ENCODE assay signal across 9 cellular contexts in the genomic region with DNA sequence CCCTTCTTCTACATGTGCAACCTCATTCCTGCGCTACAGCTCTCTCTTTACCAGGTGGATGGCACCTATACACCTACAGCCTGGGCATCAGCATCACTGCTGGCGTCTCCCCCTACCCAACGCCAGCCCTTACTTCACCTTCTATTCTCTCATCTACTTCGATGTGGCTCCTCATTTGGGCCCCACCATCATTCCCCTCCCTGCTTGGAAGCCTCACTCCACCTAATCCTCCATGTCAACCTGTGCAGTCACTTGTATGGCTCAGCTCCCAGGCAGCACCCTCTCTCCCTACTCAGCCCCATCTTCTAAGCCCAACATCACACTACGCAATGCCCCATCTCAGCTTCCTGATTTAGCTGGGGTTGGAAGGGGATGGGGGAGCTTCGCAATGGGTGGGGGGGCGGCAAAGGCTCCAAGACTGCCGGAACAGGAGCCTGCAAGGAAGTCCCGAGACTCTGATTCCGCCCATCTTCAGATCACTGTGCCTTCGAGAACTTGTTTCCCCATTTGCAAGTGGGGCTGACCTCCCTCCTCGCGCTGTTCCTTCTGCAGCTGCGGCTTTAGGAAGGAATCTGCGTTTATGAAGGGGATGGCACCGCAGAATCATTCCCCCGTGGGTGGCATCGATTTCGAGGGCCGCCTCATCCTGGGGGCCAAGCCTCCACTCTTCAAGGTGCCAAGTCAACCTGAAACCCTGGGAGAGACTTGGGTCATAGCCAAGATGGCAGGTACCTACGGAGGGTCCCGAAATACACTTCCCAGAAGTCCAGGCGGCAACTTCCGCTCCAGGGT. TPM values are rescaled to one million over a fixed set of nuclear protein-coding genes. Genes with fewer than 3 reads are reported as not detected.
DNase-seq lines count a peak whose midpoint lies in the region; ATAC-seq, FAIRE-seq and TF ChIP-seq lines count a peak whose summit lies in the region.
"Had no signal": no experiment of that assay in that cellular context is flagged by ENCODE, and none has a peak within 500 bp of the region (broad histone marks: within the 10 kb centered on the region; RNA-seq: fewer than 3 reads in every experiment).

No MANE protein-coding gene starts in this region.

- H3K36me3 ChIP-seq in HUES64 (ENCODE audit: insufficient read depth, low read length) (peaks cover 25% of the 10 kb centered on the region; the same call in 1 of the 2 replicates), muscle layer of duodenum (ENCODE audit: control insufficient read depth in 1 of 2, insufficient read depth in 2 of 2, low read length in 2 of 2) (peaks cover 15 to 20% of the 10 kb centered on the region in 2 donors)

- peak overlapping the region; percentile 100 for H3K27ac Mint-ChIP-seq in central memory CD8-positive, alpha-beta T cell (ENCODE audit: low read depth)

- H3K4me3 ChIP-seq in A549: peak overlapping the region; percentile 67
- H3K4me3 ChIP-seq in HUES64 (ENCODE audit: low read length): peak overlapping the region; percentile 75
- H3K4me3 ChIP-seq in muscle layer of duodenum (ENCODE audit: low read depth in 1 of 2, low read length in 2 of 2): peak overlapping the region; percentile 63 to 87

- H3K9ac ChIP-seq in HUES64 (ENCODE audit: low read depth, low read length): no peak overlapping the region

- DNase-seq in A549 (ENCODE audit: low read depth in 1 of 2, low spot score in 1 of 2) (no peak), LoVo (ENCODE audit: low spot score) (no peak)
- DNase-seq in central memory CD8-positive, alpha-beta T cell (ENCODE audit: low spot score in 2 of 2): no peak
- DNase-seq: occipital lobe had no signal

- H3K9me3 ChIP-seq in A549: no peaks in the 10 kb centered on the region
- H3K9me3 ChIP-seq in HUES64 (ENCODE audit: insufficient read depth, low read depth, low read length): no peaks in the 10 kb centered on the region
- no peaks in the 10 kb centered on the region for H3K9me3 ChIP-seq in muscle layer of duodenum (ENCODE audit: control insufficient read depth in 1 of 2, low read length in 2 of 2)

- no peak for TF ChIP-seq RAD21 in A549 (conservative IDR thresholded peaks at IDR 0.05 in 1 of 2, IDR thresholded peaks at IDR 0.05 in 1 of 2)

- H3K4me1 ChIP-seq in A549: peaks cover 15% of the 10 kb centered on the region
- no peaks in the 10 kb centered on the region for H3K4me1 ChIP-seq in HUES64 (ENCODE audit: insufficient read depth, low read length)
- H3K4me1 ChIP-seq in muscle layer of duodenum (ENCODE audit: control insufficient read depth in 1 of 2, insufficient read depth in 2 of 2, low read length in 2 of 2): peaks cover 9 to 20% of the 10 kb centered on the region in 2 donors

- 37% methylated on average over 24 of the region's 24 CpGs for WGBS in A549 (ENCODE audit: missing lambda C conversion rate)
- WGBS in HUES64: 53% methylated on average over 24 of the region's 24 CpGs

- peak overlapping the region; percentile 92 for H3K4me2 ChIP-seq in A549

- TF ChIP-seq CTCF in A549 (IDR thresholded peaks at IDR 0.05): no peak

- peak overlapping the region; percentile 87 for H3K4me3 Mint-ChIP-seq in central memory CD8-positive, alpha-beta T cell

- CTCF ChIA-PET in A549 (lab: Yijun Ruan, JAX): interaction anchor here (0.6 to 3.3 kb wide), 6 partner anchors 10 to 838 kb away, joined by 3 to 16 read pairs (median 5); partner anchors contain the start of gene ZBTB45

- no peak for TF ChIP-seq EP300 in A549 (IDR thresholded peaks at IDR 0.05)

- FAIRE-seq in A549 (lab: Jason Lieb, UNC): peak; percentile 70

- no peaks in the 10 kb centered on the region for H3K9me3 Mint-ChIP-seq in central memory CD8-positive, alpha-beta T cell

- peaks cover 37% of the 10 kb centered on the region for H3K4me1 Mint-ChIP-seq in central memory CD8-positive, alpha-beta T cell

- H3K27me3 ChIP-seq in HUES64 (ENCODE audit: insufficient read depth, low read length) (no peaks in the 10 kb centered on the region), muscle layer of duodenum (ENCODE audit: low read depth, low read length) (no peaks in the 10 kb centered on the region)

- peaks cover 17% of the 10 kb centered on the region for H3K36me3 Mint-ChIP-seq in central memory CD8-positive, alpha-beta T cell (ENCODE audit: insufficient read depth)

- POLR2A ChIA-PET in A549 (lab: Yijun Ruan, JAX): interaction anchor here (0.7 to 1.7 kb wide), 6 partner anchors 12 to 58 kb away, joined by 4 to 16 read pairs (median 6); partner anchors contain the start of genes CHMP2A, TRIM28 and ZBTB45

- H3K27me3 Mint-ChIP-seq in central memory CD8-positive, alpha-beta T cell: no peaks in the 10 kb centered on the region

- no peak for TF ChIP-seq POLR2A in A549 (IDR thresholded peaks at IDR 0.05; ENCODE audit: low read length)

- no peak for ATAC-seq in A549
- no peak for ATAC-seq in central memory CD8-positive, alpha-beta T cell (replicated peaks; ENCODE audit: extremely low read depth, poor library complexity, severe bottlenecking)
- no peak for ATAC-seq in HG03571 (IDR thresholded peaks at IDR 0.05; ENCODE audit: unreplicated experiment)
- no peak for ATAC-seq in HG02678 (IDR thresholded peaks at IDR 0.05; ENCODE audit: unreplicated experiment)
- no peak for ATAC-seq in GM21526 (IDR thresholded peaks at IDR 0.05; ENCODE audit: low FRiP score, unreplicated experiment)

- H3K27ac ChIP-seq in A549: peak overlapping the region; percentile 91
- H3K27ac ChIP-seq in HUES64 (ENCODE audit: low read depth, low read length): peak overlapping the region; percentile 94; the same call in 1 of the 2 replicates
- peak overlapping the region; percentile 96 for H3K27ac ChIP-seq in muscle layer of duodenum (ENCODE audit: low read length)

TF ChIP-seq in A549, 52 proteins besides CTCF, POLR2A, EP300 and RAD21 (continues in another document):
- no peak for TF ChIP-seq HMGXB4 (CRISPR knock-in tag; IDR thresholded peaks at IDR 0.05; ENCODE audit: borderline replicate concordance)
- TF ChIP-seq PBX3 (IDR thresholded peaks at IDR 0.05): no peak
- no peak for TF ChIP-seq CHD4 (IDR thresholded peaks at IDR 0.05; ENCODE audit: borderline replicate concordance)

RNA-seq across cellular contexts. Expression of gene MZF1, which starts 0.9 kb away (rescaled TPM):
- polyA plus RNA-seq in A549 (2011; rRNA removed) (19.5 and 20.3 TPM in 2 replicates), A549 (2017; fragmentation: RNase III; extraction: RNeasy Plus Mini Kit Qiagen cat#74134 plus additional on column Dnase treatment) (19.1 to 21.7 TPM (median 20.3 TPM) in 3 replicates)
- 26.2 and 35.9 TPM in 2 replicates for polyA plus RNA-seq in A549 (2012; cell fraction: cytosol; rRNA removed)
- polyA plus RNA-seq in A549 (2012; cell fraction: nucleus; rRNA removed): 246 and 401 TPM in 2 replicates
- polyA minus RNA-seq in A549 (2011; rRNA and poly(A)+ RNA removed): 18.7 and 18.9 TPM in 2 replicates
- polyA plus RNA-seq in HUES64 (2013, experiment 1 of 2): 9.8 TPM
- 8.4 TPM for polyA plus RNA-seq in HUES64 (2013, experiment 2 of 2)

RNA-seq across cellular contexts. Expression of gene UBE2M, which starts 13.8 kb away (rescaled TPM):
- polyA plus RNA-seq in A549 (2011; rRNA removed) (185 and 190 TPM in 2 replicates), A549 (2017; fragmentation: RNase III; extraction: RNeasy Plus Mini Kit Qiagen cat#74134 plus additional on column Dnase treatment) (135 to 139 TPM (median 137 TPM) in 3 replicates)
- polyA plus RNA-seq in A549 (2012; cell fraction: cytosol; rRNA removed): 137 and 162 TPM in 2 replicates
- polyA plus RNA-seq in A549 (2012; cell fraction: nucleus; rRNA removed): 124 and 127 TPM in 2 replicates
- 210 and 218 TPM in 2 replicates for polyA minus RNA-seq in A549 (2011; rRNA and poly(A)+ RNA removed)
- 89.2 TPM for polyA plus RNA-seq in HUES64 (2013, experiment 1 of 2)
- 96.9 TPM for polyA plus RNA-seq in HUES64 (2013, experiment 2 of 2)

RNA-seq across cellular contexts. Expression of gene CHMP2A, which starts 17.3 kb away (rescaled TPM):
- 223 and 280 TPM in 2 replicates for polyA plus RNA-seq in A549 (2011; rRNA removed)
- 234 and 296 TPM in 2 replicates for polyA plus RNA-seq in A549 (2012; cell fraction: cytosol; rRNA removed)
- 118 and 141 TPM in 2 replicates for polyA plus RNA-seq in A549 (2012; cell fraction: nucleus; rRNA removed)
- polyA plus RNA-seq in A549 (2017; fragmentation: RNase III; extraction: RNeasy Plus Mini Kit Qiagen cat#74134 plus additional on column Dnase treatment): 192 to 227 TPM (median 198 TPM) in 3 replicates
- 198 and 245 TPM in 2 replicates for polyA minus RNA-seq in A549 (2011; rRNA and poly(A)+ RNA removed)
- 60.7 TPM for polyA plus RNA-seq in HUES64 (2013, experiment 1 of 2)
- polyA plus RNA-seq in HUES64 (2013, experiment 2 of 2): 80.1 TPM

RNA-seq across cellular contexts. Expression of gene TRIM28, which starts 28.4 kb away (rescaled TPM):
- polyA plus RNA-seq in A549 (2011; rRNA removed): 576 and 735 TPM in 2 replicates
- polyA plus RNA-seq in A549 (2012; cell fraction: cytosol; rRNA removed): 1,530 and 1,851 TPM in 2 replicates
- polyA plus RNA-seq in A549 (2012; cell fraction: nucleus; rRNA removed): 2,680 and 4,180 TPM in 2 replicates
- 656 to 743 TPM (median 666 TPM) in 3 replicates for polyA plus RNA-seq in A549 (2017; fragmentation: RNase III; extraction: RNeasy Plus Mini Kit Qiagen cat#74134 plus additional on column Dnase treatment)
- polyA minus RNA-seq in A549 (2011; rRNA and poly(A)+ RNA removed): 1,927 and 2,378 TPM in 2 replicates
- polyA plus RNA-seq in HUES64 (2013, experiment 1 of 2): 815 TPM
- 757 TPM for polyA plus RNA-seq in HUES64 (2013, experiment 2 of 2)

RNA-seq across cellular contexts. Expression of gene ZBTB45, which starts 52.6 kb away (rescaled TPM):
- polyA plus RNA-seq in A549 (2011; rRNA removed): 6.2 and 6.4 TPM in 2 replicates
- polyA plus RNA-seq in A549 (2012; cell fraction: cytosol; rRNA removed): 14.2 and 19.4 TPM in 2 replicates
- polyA plus RNA-seq in A549 (2012; cell fraction: nucleus; rRNA removed): 28.8 and 41.9 TPM in 2 replicates
- polyA plus RNA-seq in A549 (2017; fragmentation: RNase III; extraction: RNeasy Plus Mini Kit Qiagen cat#74134 plus additional on column Dnase treatment): 11.8 to 14.3 TPM (median 13.4 TPM) in 3 replicates
- polyA minus RNA-seq in A549 (2011; rRNA and poly(A)+ RNA removed): 4.7 and 7.5 TPM in 2 replicates
- 15.2 TPM for polyA plus RNA-seq in HUES64 (2013, experiment 1 of 2)
- polyA plus RNA-seq in HUES64 (2013, experiment 2 of 2): 17.4 TPM
